ENCODE assay signal across 2 cellular contexts in the genomic region with DNA sequence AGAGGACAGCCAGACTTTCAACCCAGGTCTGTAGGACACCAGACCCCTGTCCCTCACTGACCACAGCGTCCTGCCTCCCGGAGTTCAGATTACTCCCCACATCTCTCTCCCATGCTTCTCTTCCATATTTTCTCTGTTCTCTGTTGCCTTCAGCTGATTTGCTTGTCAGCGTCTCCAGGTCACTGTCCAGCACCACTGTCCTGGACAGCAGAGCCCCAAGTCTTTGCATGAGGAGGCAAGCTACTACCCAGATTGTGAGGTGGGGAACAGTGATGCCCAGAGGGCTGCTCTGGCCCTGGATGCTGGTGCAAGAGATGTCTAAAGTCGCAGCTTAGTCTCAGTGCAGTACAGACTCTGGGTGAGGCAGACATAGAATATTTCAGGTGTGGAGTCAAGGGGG.
TF ChIP-seq lines count a peak whose summit lies in the region.

No MANE protein-coding gene starts in this region.

TF ChIP-seq in liver, 16 proteins besides CTCF, POLR2A, EP300 and RAD21:
- TF ChIP-seq FOXA1 (IDR thresholded peaks at IDR 0.05) (no peak), REST (IDR thresholded peaks at IDR 0.05) (peak; percentile 39)

TF ChIP-seq in HepG2, 621 proteins besides CTCF, POLR2A, EP300 and RAD21:
- TF ChIP-seq ARNT (IDR thresholded peaks at IDR 0.05) = no peak
- TF ChIP-seq TCF7L2 (IDR thresholded peaks at IDR 0.05; ENCODE audit: low read depth, low read length) = no peak
- no peak for TF ChIP-seq ZNF230 (CRISPR knock-in tag; IDR thresholded peaks at IDR 0.05)
- TF ChIP-seq ZNF749 (CRISPR knock-in tag; IDR thresholded peaks at IDR 0.05; ENCODE audit: borderline replicate concordance) = no peak
